ENCODE assay signal across 27 cellular contexts in the genomic region with DNA sequence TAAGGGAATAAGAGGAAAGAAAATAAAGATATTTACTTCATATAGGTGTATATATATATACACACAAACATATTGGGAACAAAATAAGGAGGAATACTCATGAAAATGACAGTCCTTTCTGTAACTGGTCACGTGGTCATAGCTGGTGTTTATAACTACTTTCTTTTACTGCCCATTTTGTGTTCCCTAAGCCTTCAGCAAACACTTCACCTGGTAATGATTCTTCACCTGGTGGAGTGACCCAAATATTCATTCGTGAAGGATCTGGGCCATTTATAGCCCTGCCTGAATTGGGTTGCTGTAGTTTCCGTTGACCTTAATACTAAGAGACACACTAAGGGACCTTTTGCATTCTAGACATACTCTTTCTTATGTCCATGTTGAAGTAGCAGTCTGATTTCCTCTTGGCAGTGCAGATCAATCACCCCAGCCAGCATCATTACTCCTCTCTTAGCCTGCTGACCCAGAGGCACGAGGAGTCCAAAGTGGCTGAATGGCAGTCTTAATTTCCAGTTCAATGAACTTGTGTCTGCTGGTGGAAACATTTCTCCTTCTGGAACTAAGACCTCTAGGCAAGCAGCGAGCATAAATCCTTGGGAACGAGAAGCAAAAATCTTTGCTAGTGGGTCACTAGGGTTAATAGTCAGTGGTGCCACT. TPM values are rescaled to one million over a fixed set of nuclear protein-coding genes. Genes with fewer than 3 reads are reported as not detected.
DNase-seq lines count a peak whose midpoint lies in the region; ATAC-seq and TF ChIP-seq lines count a peak whose summit lies in the region.
"Had no signal": no experiment of that assay in that cellular context is flagged by ENCODE, and none has a peak within 500 bp of the region (broad histone marks: within the 10 kb centered on the region; RNA-seq: fewer than 3 reads in every experiment).

No MANE protein-coding gene starts in this region.

- intact Hi-C loops in left colon (cut with DNase I, micrococcal nuclease) = no loop called here
- intact Hi-C loops in thyroid gland (cut with DNase I) = no loop called here
- intact Hi-C loops in transverse colon (cut with DNase I; ENCODE audit: low total_unique reads) = no loop called here

- H3K27ac ChIP-seq in thyroid gland (peak overlapping the region in 2 of 3 donors; percentile 0 to 50), transverse colon (no peak overlapping the region)
- H3K27ac ChIP-seq: SJCRH30 had no signal

- TF ChIP-seq POLR2A in thyroid gland (IDR thresholded peaks at IDR 0.05) = no peak
- TF ChIP-seq POLR2A in transverse colon (IDR thresholded peaks at IDR 0.05) = no peak

- H3K27me3 Mint-ChIP-seq in stimulated activated memory B cell treated with anti-CD40 and anti-IgM and Interleukin-4, amounts not matched to agents 10 μg/mL and 1 μg/mL and 100 μg/mL, for 72 hours = no peaks in the 10 kb centered on the region

- H3K4me1 Mint-ChIP-seq in stimulated activated memory B cell treated with anti-CD40 and anti-IgM and Interleukin-4, amounts not matched to agents 10 μg/mL and 1 μg/mL and 100 μg/mL, for 72 hours = no peaks in the 10 kb centered on the region

- H3K4me1 ChIP-seq in thyroid gland (peaks cover 16 to 21% of the 10 kb centered on the region in 2 donors), transverse colon (no peaks in the 10 kb centered on the region)
- H3K4me1 ChIP-seq: HAP-1, SJCRH30 had no signal

- no peak overlapping the region for H3K27ac Mint-ChIP-seq in stimulated activated memory B cell treated with anti-CD40 and anti-IgM and Interleukin-4, amounts not matched to agents 10 μg/mL and 1 μg/mL and 100 μg/mL, for 72 hours
- H3K27ac Mint-ChIP-seq: CD4-positive, alpha-beta memory T cell; IgD-negative memory B cell had no signal

- no peak for TF ChIP-seq EP300 in transverse colon (IDR thresholded peaks at IDR 0.05; ENCODE audit: low read depth)

- DNase-seq in NCI-H748 (lab: John Stamatoyannopoulos, UW; ENCODE audit: unreplicated experiment) (peak; percentile 18), NCI-H748 treated with DMSO at 0.1 percent for 48 hours (lab: John Stamatoyannopoulos, UW) (no peak), DMS53 treated with DMSO at 0.1 percent for 48 hours (lab: John Stamatoyannopoulos, UW; ENCODE audit: unreplicated experiment) (peak; percentile 47), left colon (no peak), thyroid gland (peak; percentile 56 to 57), transverse colon (no peak)
- DNase-seq in stimulated activated CD4-positive, alpha-beta T cell treated with anti-CD3 and anti-CD28 coated beads, Interleukin-2, amount 100 ng/mL, for 24 hours = no peak
- DNase-seq: C1 segment of cervical spinal cord; CD4-positive, alpha-beta memory T cell; COR-L47; GOT3; NCI-H1048; NCI-H146; NCI-H1930; NCI-H446 treated with DMSO at 0.1 percent for 48 hours; NCI-H69; PC-3; SJCRH30 had no signal

- ATAC-seq in left colon = peak; percentile 34
- no peak for ATAC-seq in stimulated activated memory B cell treated with anti-CD40 and anti-IgM and Interleukin-4, amounts not matched to agents 10 μg/mL and 1 μg/mL and 100 μg/mL, for 72 hours
- ATAC-seq: PC-3, Right ventricle myocardium inferior, SK-N-SH treated with all-trans-retinoic acid at 6 μM for 48 hours had no signal

- 50 to 55% methylated on average over 6 of the region's 6 CpGs for WGBS in thyroid gland, 2 donors
- 69 to 81% methylated on average over 3 to 6 of the region's 6 CpGs for WGBS in transverse colon (ENCODE audit: low coverage in 1 of 2), 2 donors

- TF ChIP-seq CTCF in thyroid gland (IDR thresholded peaks at IDR 0.05) (no peak), transverse colon (IDR thresholded peaks at IDR 0.05) (no peak)

- no peak overlapping the region for H3K4me3 Mint-ChIP-seq in stimulated activated memory B cell treated with anti-CD40 and anti-IgM and Interleukin-4, amounts not matched to agents 10 μg/mL and 1 μg/mL and 100 μg/mL, for 72 hours
- H3K4me3 Mint-ChIP-seq: CD4-positive, alpha-beta memory T cell; IgD-negative memory B cell had no signal

- H3K9me3 ChIP-seq in thyroid gland (no peaks in the 10 kb centered on the region), transverse colon (no peaks in the 10 kb centered on the region)
- H3K9me3 ChIP-seq: HAP-1, SJCRH30 had no signal

- H3K4me3 ChIP-seq in thyroid gland (replicated peaks in 1 of 3) = no peak overlapping the region
- H3K4me3 ChIP-seq in transverse colon = no peak overlapping the region
- H3K4me3 ChIP-seq: HAP-1, SJCRH30 had no signal

- H3K36me3 Mint-ChIP-seq in stimulated activated memory B cell treated with anti-CD40 and anti-IgM and Interleukin-4, amounts not matched to agents 10 μg/mL and 1 μg/mL and 100 μg/mL, for 72 hours = no peaks in the 10 kb centered on the region
- H3K36me3 Mint-ChIP-seq: CD4-positive, alpha-beta memory T cell; IgD-negative memory B cell had no signal

- no peaks in the 10 kb centered on the region for H3K27me3 ChIP-seq in thyroid gland
- H3K27me3 ChIP-seq in transverse colon = no peaks in the 10 kb centered on the region

- in situ Hi-C loops in transverse colon (cut with MboI; ENCODE audit: low pct_ligation_motif_present in 1 of 4, low pct_unique_long_range_greater_than_20kb in 1 of 4, low sequenced_read_pairs in 3 of 4) = no loop called here

- H3K36me3 ChIP-seq in thyroid gland (no peaks in the 10 kb centered on the region), transverse colon (no peaks in the 10 kb centered on the region)
- H3K36me3 ChIP-seq: HAP-1, SJCRH30 had no signal

- H3K9me3 Mint-ChIP-seq in stimulated activated memory B cell treated with anti-CD40 and anti-IgM and Interleukin-4, amounts not matched to agents 10 μg/mL and 1 μg/mL and 100 μg/mL, for 72 hours = no peaks in the 10 kb centered on the region
- H3K9me3 Mint-ChIP-seq: CD4-positive, alpha-beta memory T cell had no signal

RNA-seq across cellular contexts. Expression of a gene that starts 39.9 kb away (rescaled TPM):
- total RNA-seq in left colon (10 to 100 TPM; 22.6 to 27.0 TPM), thyroid gland (1,000 to 10,000 TPM in 1 of 4 donors, 100 to 1,000 TPM in 3; 571 to 1,038 (median 665) TPM), transverse colon (10 to 100 TPM in 2 of 4 donors, 1 to 10 TPM in 2; 8.4 to 16.7 (median 12.3) TPM)
- total RNA-seq: A673; CD4-positive, alpha-beta memory T cell; G401; Right ventricle myocardium inferior; RPMI7951; SJCRH30; T-helper 2 cell treated with Interferon-gamma antibody and Interleukin-4, amounts not matched to agents 100 ng/mL and 5 ng/mL, for 36 hours had no signal

Comparison
In these comparisons a context has a peak if more than half of its experiments do, and no peak if none do; other contexts are left out.
1. DNase-seq: peak in NCI-H748 (single experiment), DMS53 treated with DMSO at 0.1 percent for 48 hours (single experiment) and thyroid gland (2 of 2); none in NCI-H748 treated with DMSO at 0.1 percent for 48 hours (single experiment), left colon (0 of 2), stimulated activated CD4-positive, alpha-beta T cell treated with anti-CD3 and anti-CD28 coated beads, Interleukin-2, amount 100 ng/mL, for 24 hours (0 of 2) and transverse colon (single experiment).
2. H3K27ac ChIP-seq: peak in thyroid gland (2 of 3); none in transverse colon (0 of 4).
3. RNA of a gene that starts 39.9 kb away (total RNA-seq): 571 to 1,038 TPM in thyroid gland; 22.6 to 27.0 TPM in left colon and 8.4 to 16.7 TPM in transverse colon; every median in the first group is over 10 times any median in the second.